15 cellular contexts compared by ENCODE assay signal in genomic region chr11:80816966-80817365, GRCh38.
DNase-seq lines count a peak whose midpoint lies in the region; ATAC-seq and TF ChIP-seq lines count a peak whose summit lies in the region.
"Had no signal": no experiment of that assay in that cellular context is flagged by ENCODE, and none has a peak within 500 bp of the region (broad histone marks: within the 10 kb centered on the region; RNA-seq: fewer than 3 reads in every experiment).

No MANE protein-coding gene starts in this region.

- H3F3A ChIP-seq in neural progenitor cell (ENCODE audit: low read depth) = no peaks in the 10 kb centered on the region

- TF ChIP-seq POLR2A in vagina (IDR thresholded peaks at IDR 0.05) = no peak
- no peak for TF ChIP-seq POLR2A in gastroesophageal sphincter (IDR thresholded peaks at IDR 0.05)

- TF ChIP-seq CTCF in neural progenitor cell (IDR thresholded peaks at IDR 0.05) (no peak), vagina (IDR thresholded peaks at IDR 0.05) (no peak), type B pancreatic cell (conservative IDR thresholded peaks at IDR 0.05) (no peak), gastroesophageal sphincter (IDR thresholded peaks at IDR 0.05) (no peak)

- no peak overlapping the region for H3K4me3 Mint-ChIP-seq in neural progenitor cell
- no peak overlapping the region for H3K4me3 Mint-ChIP-seq in type B pancreatic cell

- no peaks in the 10 kb centered on the region for H4K20me1 ChIP-seq in neural progenitor cell (ENCODE audit: low read depth)

- H3K79me2 ChIP-seq in neural progenitor cell (ENCODE audit: low read depth) = no peaks in the 10 kb centered on the region

- no peak overlapping the region for H2AFZ ChIP-seq in neural progenitor cell (replicated peaks)

- no peak overlapping the region for H3K9ac ChIP-seq in neural progenitor cell

- H3K27ac Mint-ChIP-seq in neural progenitor cell (no peak overlapping the region), type B pancreatic cell (no peak overlapping the region)

- H3K9me3 Mint-ChIP-seq in neural progenitor cell (peaks cover 3% of the 10 kb centered on the region), type B pancreatic cell (no peaks in the 10 kb centered on the region)

- H3K27me3 Mint-ChIP-seq in neural progenitor cell (ENCODE audit: insufficient read depth, low read depth) (peaks cover 2% of the 10 kb centered on the region), type B pancreatic cell (no peaks in the 10 kb centered on the region)

- H3K4me1 ChIP-seq in neural progenitor cell (peaks cover 13% of the 10 kb centered on the region), vagina (no peaks in the 10 kb centered on the region), gastroesophageal sphincter (no peaks in the 10 kb centered on the region)
- H3K4me1 ChIP-seq: testis had no signal

- no peaks in the 10 kb centered on the region for H3K27me3 ChIP-seq in neural progenitor cell
- H3K27me3 ChIP-seq in vagina = no peaks in the 10 kb centered on the region
- H3K27me3 ChIP-seq in gastroesophageal sphincter = no peaks in the 10 kb centered on the region
- H3K27me3 ChIP-seq: testis had no signal

- WGBS in gastroesophageal sphincter (ENCODE audit: low coverage in 1 of 2), 2 donors = 74 to 82% methylated on average over 4 of the region's 4 CpGs

- no peak for TF ChIP-seq EP300 in gastroesophageal sphincter (IDR thresholded peaks at IDR 0.05)

- peak overlapping the region; percentile 47 for H3K4me2 ChIP-seq in neural progenitor cell

- H3K9me3 ChIP-seq in neural progenitor cell (ENCODE audit: low read depth) (no peaks in the 10 kb centered on the region), vagina (no peaks in the 10 kb centered on the region), gastroesophageal sphincter (no peaks in the 10 kb centered on the region)
- H3K9me3 ChIP-seq: testis had no signal

- H3K36me3 Mint-ChIP-seq in neural progenitor cell = no peaks in the 10 kb centered on the region
- H3K36me3 Mint-ChIP-seq in type B pancreatic cell = no peaks in the 10 kb centered on the region

- no peak overlapping the region for H3K27ac ChIP-seq in neural progenitor cell
- H3K27ac ChIP-seq in vagina = no peak overlapping the region
- H3K27ac ChIP-seq in gastroesophageal sphincter = no peak overlapping the region
- H3K27ac ChIP-seq: testis had no signal

- H3K36me3 ChIP-seq in neural progenitor cell (no peaks in the 10 kb centered on the region), vagina (no peaks in the 10 kb centered on the region), gastroesophageal sphincter (no peaks in the 10 kb centered on the region)

- ATAC-seq in GM19023 (IDR thresholded peaks at IDR 0.05; ENCODE audit: unreplicated experiment) (peak; percentile 44), HG02623 (IDR thresholded peaks at IDR 0.05; ENCODE audit: unreplicated experiment) (peak; percentile 30), HG03432 (IDR thresholded peaks at IDR 0.05; ENCODE audit: unreplicated experiment) (peak; percentile 36), gastroesophageal sphincter (no peak)

- H3K4me3 ChIP-seq in neural progenitor cell (no peak overlapping the region), vagina (no peak overlapping the region), gastroesophageal sphincter (no peak overlapping the region)
- H3K4me3 ChIP-seq: testis had no signal

- intact Hi-C loops in vagina (cut with DNase I) = no loop called here

- H3K4me1 Mint-ChIP-seq in neural progenitor cell = peaks cover 15% of the 10 kb centered on the region
- H3K4me1 Mint-ChIP-seq in type B pancreatic cell (ENCODE audit: unreplicated experiment) = no peaks in the 10 kb centered on the region

- DNase-seq in neural progenitor cell (ENCODE audit: low spot score) (peak; percentile 61), vagina (ENCODE audit: extremely low spot score in 2 of 2) (no peak), type B pancreatic cell (ENCODE audit: extremely low spot score, unreplicated experiment) (no peak), T1000 (lab: John Stamatoyannopoulos, UW) (no peak)
- DNase-seq: anterior cingulate cortex, foreskin melanocyte, H7, NCI-H1417, NCI-H526, SIG-M5, testis had no signal
